Comparison of ENCODE assay signal across 6 cellular contexts in genomic region chr19:1884719-1885334, GRCh38. TPM values are rescaled to one million over a fixed set of nuclear protein-coding genes. Genes with fewer than 3 reads are reported as not detected.
DNase-seq lines count a peak whose midpoint lies in the region; ATAC-seq and TF ChIP-seq lines count a peak whose summit lies in the region.

No MANE protein-coding gene starts in this region.

- DNase-seq in glutamatergic neuron, result no peak
- peak in 1 of 2 donors; percentile 76 for DNase-seq in suprapubic skin (ENCODE audit: low spot score in 2 of 2)
- no peak for DNase-seq in NCI-H187 (lab: John Stamatoyannopoulos, UW)
- DNase-seq in cortex of kidney (lab: John Stamatoyannopoulos, UW), result no peak

- no peaks in the 10 kb centered on the region for H4K20me1 ChIP-seq in OCI-LY1 (ENCODE audit: insufficient read depth, low read length)

- peaks cover 4% of the 10 kb centered on the region for H3K9me3 Mint-ChIP-seq in glutamatergic neuron (ENCODE audit: unreplicated experiment)

- peaks cover 26% of the 10 kb centered on the region for H3K4me1 Mint-ChIP-seq in glutamatergic neuron (ENCODE audit: low read depth, unreplicated experiment)

- H3F3A ChIP-seq in OCI-LY1 (ENCODE audit: insufficient read depth, low read length), result no peaks in the 10 kb centered on the region

- peak overlapping the region; percentile 99 for H3K4me3 Mint-ChIP-seq in glutamatergic neuron (ENCODE audit: unreplicated experiment)

- no peak overlapping the region for H2AFZ ChIP-seq in OCI-LY1 (ENCODE audit: low read length)

- H3K36me3 Mint-ChIP-seq in glutamatergic neuron (ENCODE audit: unreplicated experiment), result no peaks in the 10 kb centered on the region

- WGBS in suprapubic skin, result 0% methylated on average over 28 of the region's 56 CpGs

- no peak for TF ChIP-seq POLR2A in suprapubic skin (IDR thresholded peaks at IDR 0.05)

- H3K27ac ChIP-seq in OCI-LY1 (ENCODE audit: low read depth, low read length, poor library complexity, severe bottlenecking), result peak overlapping the region; percentile 79
- peak overlapping the region; percentile 89 for H3K27ac ChIP-seq in suprapubic skin

- ATAC-seq in GM19397 (IDR thresholded peaks at IDR 0.05; ENCODE audit: unreplicated experiment), result peak; percentile 30

- peak overlapping the region; percentile 93 for H3K4me2 ChIP-seq in OCI-LY1 (ENCODE audit: low read length)

- H3K9me3 ChIP-seq in OCI-LY1 (ENCODE audit: low read length) (no peaks in the 10 kb centered on the region), suprapubic skin (no peaks in the 10 kb centered on the region)

- H3K36me3 ChIP-seq in OCI-LY1 (ENCODE audit: insufficient read depth, low read length) (peaks cover 6% of the 10 kb centered on the region; the same call in 1 of the 2 replicates), suprapubic skin (peaks cover 8% of the 10 kb centered on the region)

- H3K4me1 ChIP-seq in OCI-LY1 (ENCODE audit: insufficient read depth, low read length, severe bottlenecking), result peaks cover 38% of the 10 kb centered on the region
- H3K4me1 ChIP-seq in suprapubic skin, result peaks cover 49% of the 10 kb centered on the region

- H3K4me3 ChIP-seq in OCI-LY1 (ENCODE audit: low read depth, low read length, poor library complexity, severe bottlenecking) (peak overlapping the region; percentile 81), suprapubic skin (peak overlapping the region; percentile 98)

- H3K9me2 ChIP-seq in OCI-LY1 (ENCODE audit: low read depth, low read length), result no peaks in the 10 kb centered on the region

- no peak for TF ChIP-seq CTCF in OCI-LY1 (IDR thresholded peaks at IDR 0.05; ENCODE audit: low read length)
- no peak for TF ChIP-seq CTCF in glutamatergic neuron (IDR thresholded peaks at IDR 0.05; ENCODE audit: partially characterized antibody, unreplicated experiment)
- no peak for TF ChIP-seq CTCF in suprapubic skin (IDR thresholded peaks at IDR 0.05)

- peaks cover 4% of the 10 kb centered on the region for H3K27me3 Mint-ChIP-seq in glutamatergic neuron (ENCODE audit: unreplicated experiment)

- H3K9ac ChIP-seq in OCI-LY1 (ENCODE audit: low read length), result peak overlapping the region; percentile 84

- peak overlapping the region; percentile 85 for H3K27ac Mint-ChIP-seq in glutamatergic neuron (ENCODE audit: unreplicated experiment)

- TF ChIP-seq EP300 in suprapubic skin (IDR thresholded peaks at IDR 0.05), result no peak

- H3K27me3 ChIP-seq in OCI-LY1 (ENCODE audit: insufficient read depth, low read length) (no peaks in the 10 kb centered on the region), suprapubic skin (no peaks in the 10 kb centered on the region)

- H3K79me2 ChIP-seq in OCI-LY1 (ENCODE audit: insufficient read depth, low read length), result peaks cover 27% of the 10 kb centered on the region

RNA-seq across cellular contexts. Expression of gene ABHD17A, which starts 0.5 kb away (rescaled TPM):
- total RNA-seq in glutamatergic neuron (ENCODE audit: unreplicated experiment), result 75.1 TPM
- 100 to 1,000 TPM in 3 of 4 donors, 10 to 100 TPM in 1; 82.3 to 120 (median 110) TPM for total RNA-seq in suprapubic skin

RNA-seq across cellular contexts. Expression of gene ADAT3, which starts 20.4 kb away (rescaled TPM):
- total RNA-seq in glutamatergic neuron (ENCODE audit: unreplicated experiment) (10.9 TPM), suprapubic skin (10 to 100 TPM; 13.4 to 26.7 (median 22.3) TPM)

RNA-seq across cellular contexts. Expression of gene SCAMP4, which starts 20.4 kb away (rescaled TPM):
- 66.3 TPM for total RNA-seq in glutamatergic neuron (ENCODE audit: unreplicated experiment)
- total RNA-seq in suprapubic skin, result 100 to 1,000 TPM in 2 of 4 donors, 10 to 100 TPM in 2; 68.1 to 119 (median 103) TPM

RNA-seq across cellular contexts. Expression of gene KLF16, which starts 21.4 kb away (rescaled TPM):
- total RNA-seq in glutamatergic neuron (ENCODE audit: unreplicated experiment), result 30.6 TPM
- 10 to 100 TPM; 12.1 to 30.8 (median 20.9) TPM for total RNA-seq in suprapubic skin

RNA-seq across cellular contexts. Expression of gene REXO1, which starts 36.5 kb away (rescaled TPM):
- total RNA-seq in glutamatergic neuron (ENCODE audit: unreplicated experiment) (65.7 TPM), suprapubic skin (10 to 100 TPM; 31.8 to 63.1 (median 38.3) TPM)
